11 cellular contexts compared by ENCODE assay signal in the genomic region with DNA sequence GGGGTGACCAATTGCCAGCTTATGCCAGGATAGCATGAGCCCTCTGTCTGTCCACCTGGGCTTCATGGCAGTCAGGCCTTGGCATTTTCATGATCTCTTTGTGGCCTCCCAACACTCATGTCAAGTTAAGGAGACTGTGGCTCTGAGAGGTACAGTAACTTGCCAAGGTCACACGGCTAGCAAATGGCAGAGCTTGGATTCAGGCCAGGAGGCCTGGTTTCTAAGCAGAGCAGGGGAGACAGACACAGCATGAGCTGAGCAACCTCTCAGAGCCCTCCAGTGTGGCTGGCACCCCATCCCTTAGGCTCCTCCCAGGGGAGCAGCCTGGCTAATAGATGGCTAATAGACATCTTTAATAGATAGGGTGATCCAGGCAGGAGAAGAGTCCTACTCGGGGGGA. TPM values are rescaled to one million over a fixed set of nuclear protein-coding genes. Genes with fewer than 3 reads are reported as not detected.
DNase-seq lines count a peak whose midpoint lies in the region; ATAC-seq, FAIRE-seq and TF ChIP-seq lines count a peak whose summit lies in the region.
"Had no signal": no experiment of that assay in that cellular context is flagged by ENCODE, and none has a peak within 500 bp of the region (broad histone marks: within the 10 kb centered on the region; RNA-seq: fewer than 3 reads in every experiment).

No MANE protein-coding gene starts in this region.

- peak overlapping the region; percentile 93 for H3K4me2 ChIP-seq in A549
- peak overlapping the region; percentile 66 for H3K4me2 ChIP-seq in osteoblast (ENCODE audit: insufficient read depth, low read length)

- H3K4me1 ChIP-seq in A549 = peaks cover 57% of the 10 kb centered on the region
- H3K4me1 ChIP-seq in Peyer's patch = peaks cover 0 to 49% (median 0%) of the 10 kb centered on the region in 4 donors
- H3K4me1 ChIP-seq in osteoblast (ENCODE audit: insufficient read depth, low read length) = peaks cover 63% of the 10 kb centered on the region
- peaks cover 46% of the 10 kb centered on the region for H3K4me1 ChIP-seq in A673 (ENCODE audit: insufficient read depth, low read length, poor library complexity, severe bottlenecking)

- no peak for DNase-seq in A549 (ENCODE audit: low read depth in 1 of 2, low spot score in 1 of 2)
- DNase-seq in Peyer's patch = peak in 1 of 3 donors; percentile 22
- DNase-seq in fibroblast of villous mesenchyme (ENCODE audit: low read depth) = no peak
- no peak for DNase-seq in osteoblast (ENCODE audit: insufficient read length, low spot score, missing footprints)
- DNase-seq in stimulated activated CD4-positive, alpha-beta T cell treated with anti-CD3 and anti-CD28 coated beads, Interleukin-15, amount 100 ng/mL, for 24 hours = no peak
- DNase-seq in NCI-H524 treated with DMSO at 0.1 percent for 48 hours (lab: John Stamatoyannopoulos, UW) = no peak
- DNase-seq in activated CD8-positive, alpha-beta T cell treated with anti-CD3 and anti-CD28 coated beads, Interleukin-2, amount 10 ng/mL, durations not matched to agents 7 days and 5 days = no peak
- no peak for DNase-seq in A673 (ENCODE audit: low spot score)
- DNase-seq: activated gamma-delta T cell treated with Interleukin-2 at 50 U/mL for 16 hours; effector memory CD4-positive, alpha-beta T cell had no signal

- H3K9me3 ChIP-seq in A549 = no peaks in the 10 kb centered on the region
- no peaks in the 10 kb centered on the region for H3K9me3 ChIP-seq in Peyer's patch
- no peaks in the 10 kb centered on the region for H3K9me3 ChIP-seq in osteoblast (ENCODE audit: low read depth, low read length)
- no peaks in the 10 kb centered on the region for H3K9me3 ChIP-seq in A673 (ENCODE audit: low read depth, low read length, poor library complexity, severe bottlenecking)

- H3K9me3 Mint-ChIP-seq in activated CD8-positive, alpha-beta T cell treated with anti-CD3 and anti-CD28 coated beads, Interleukin-2, amount 10 ng/mL, durations not matched to agents 7 days and 5 days (ENCODE audit: insufficient read depth) = no peaks in the 10 kb centered on the region

- TF ChIP-seq CTCF in A549 (IDR thresholded peaks at IDR 0.05) = no peak
- TF ChIP-seq CTCF in Peyer's patch (IDR thresholded peaks at IDR 0.05) = no peak
- TF ChIP-seq CTCF in fibroblast of villous mesenchyme (IDR thresholded peaks at IDR 0.05; ENCODE audit: insufficient read depth, low read depth, low read length) = no peak
- no peak for TF ChIP-seq CTCF in osteoblast (IDR thresholded peaks at IDR 0.05; ENCODE audit: extremely low read depth, low read depth, low read length)
- TF ChIP-seq CTCF in A673 (conservative IDR thresholded peaks at IDR 0.05; ENCODE audit: low read depth, low read length) = no peak

- no peaks in the 10 kb centered on the region for H3K27me3 Mint-ChIP-seq in activated CD8-positive, alpha-beta T cell treated with anti-CD3 and anti-CD28 coated beads, Interleukin-2, amount 10 ng/mL, durations not matched to agents 7 days and 5 days (ENCODE audit: low read depth)

- no peak for ATAC-seq in A549
- ATAC-seq in activated CD8-positive, alpha-beta T cell treated with anti-CD3 and anti-CD28 coated beads, Interleukin-2, amount 10 ng/mL, durations not matched to agents 7 days and 5 days = no peak
- ATAC-seq: sciatic nerve had no signal

- CTCF ChIA-PET in A549 (lab: Yijun Ruan, JAX) = interaction anchor here (0.7 to 10.6 kb wide), 7 partner anchors 12 to 186 kb away, joined by 3 to 143 read pairs (median 6); a partner anchor contains a TSS
- CTCF ChIA-PET in activated CD8-positive, alpha-beta T cell treated with anti-CD3 and anti-CD28 coated beads, Interleukin-2, amount 10 ng/mL, durations not matched to agents 7 days and 5 days (lab: Charles Lee) = interaction anchor here (1.2 to 1.7 kb wide), 2 partner anchors 11 to 185 kb away, joined by 3 read pairs; no protein-coding TSS in a partner anchor
- CTCF ChIA-PET in A673 (lab: Charles Lee) = no interaction called here

- peak overlapping the region; percentile 95 to 96 for H3K27ac ChIP-seq in A549
- H3K27ac ChIP-seq in Peyer's patch = peak overlapping the region in 3 of 4 donors; percentile 50 to 83 (median 51)
- H3K27ac ChIP-seq in osteoblast (ENCODE audit: low read depth, low read length) = peak overlapping the region; percentile 79
- no peak overlapping the region for H3K27ac ChIP-seq in A673 (ENCODE audit: low read depth, low read length, poor library complexity, severe bottlenecking)

- 17% methylated on average over 2 of the region's 2 CpGs for WGBS in A549 (ENCODE audit: missing lambda C conversion rate)

- no peak overlapping the region for H2AFZ ChIP-seq in osteoblast (ENCODE audit: low read length)

- H3K27me3 ChIP-seq in Peyer's patch (no peaks in the 10 kb centered on the region), osteoblast (ENCODE audit: insufficient read depth, low read length) (no peaks in the 10 kb centered on the region), A673 (replicated peaks; ENCODE audit: insufficient read depth, low read depth, low read length, poor library complexity) (no peaks in the 10 kb centered on the region)

- H3K79me2 ChIP-seq in osteoblast (ENCODE audit: insufficient read depth, low read length) = peaks cover 12% of the 10 kb centered on the region

- intact Hi-C loops in A673 (cut with micrococcal nuclease; ENCODE audit: unreplicated experiment) = no loop called here

- no peak for TF ChIP-seq RAD21 in A549 (conservative IDR thresholded peaks at IDR 0.05 in 1 of 2, IDR thresholded peaks at IDR 0.05 in 1 of 2)

- no peak overlapping the region for H3K4me3 ChIP-seq in A549
- no peak overlapping the region for H3K4me3 ChIP-seq in Peyer's patch
- peak overlapping the region; percentile 19 for H3K4me3 ChIP-seq in fibroblast of villous mesenchyme (ENCODE audit: low read depth, low read length)
- H3K4me3 ChIP-seq in osteoblast (ENCODE audit: insufficient read depth, low read length) = no peak overlapping the region
- no peak overlapping the region for H3K4me3 ChIP-seq in A673 (ENCODE audit: low read depth, low read length, poor library complexity, severe bottlenecking)

- no peaks in the 10 kb centered on the region for H3K36me3 Mint-ChIP-seq in activated CD8-positive, alpha-beta T cell treated with anti-CD3 and anti-CD28 coated beads, Interleukin-2, amount 10 ng/mL, durations not matched to agents 7 days and 5 days (ENCODE audit: low read depth)

- TF ChIP-seq POLR2A in A549 (IDR thresholded peaks at IDR 0.05; ENCODE audit: low read length) (no peak), Peyer's patch (IDR thresholded peaks at IDR 0.05) (no peak)

- peaks cover 0 to 18% (median 0%) of the 10 kb centered on the region in 3 donors for H3K36me3 ChIP-seq in Peyer's patch
- H3K36me3 ChIP-seq in osteoblast (ENCODE audit: insufficient read depth, low read length) = peaks cover 12% of the 10 kb centered on the region
- no peaks in the 10 kb centered on the region for H3K36me3 ChIP-seq in A673 (ENCODE audit: insufficient read depth, low read length, poor library complexity, severe bottlenecking)

- POLR2A ChIA-PET in A549 (lab: Yijun Ruan, JAX) (interaction anchor here (1.4 kb wide), 1 partner anchor 11 kb away, joined by 4 read pairs; no protein-coding TSS in a partner anchor), A673 (lab: Charles Lee; ENCODE audit: low non-redundant PET) (no interaction called here)
- POLR2A ChIA-PET in activated CD8-positive, alpha-beta T cell treated with anti-CD3 and anti-CD28 coated beads, Interleukin-2, amount 10 ng/mL, durations not matched to agents 7 days and 5 days (lab: Charles Lee) = no interaction called here

- BruUV-seq in A673 (replicated peaks; lab: Mats Ljungman, UMichigan) = no TSS peak

- peaks cover 3% of the 10 kb centered on the region for H4K20me1 ChIP-seq in osteoblast (ENCODE audit: insufficient read depth, low read length)

- no peak for FAIRE-seq in A549 (lab: Jason Lieb, UNC)

- H3K27ac Mint-ChIP-seq in activated CD8-positive, alpha-beta T cell treated with anti-CD3 and anti-CD28 coated beads, Interleukin-2, amount 10 ng/mL, durations not matched to agents 7 days and 5 days = no peak overlapping the region

- H3K4me1 Mint-ChIP-seq in activated CD8-positive, alpha-beta T cell treated with anti-CD3 and anti-CD28 coated beads, Interleukin-2, amount 10 ng/mL, durations not matched to agents 7 days and 5 days (ENCODE audit: low read depth) = no peaks in the 10 kb centered on the region

- no peak for TF ChIP-seq EP300 in A549 (IDR thresholded peaks at IDR 0.05)

- no peak overlapping the region for H3K4me3 Mint-ChIP-seq in activated CD8-positive, alpha-beta T cell treated with anti-CD3 and anti-CD28 coated beads, Interleukin-2, amount 10 ng/mL, durations not matched to agents 7 days and 5 days

RNA-seq across cellular contexts. Expression of a gene that starts 4.0 kb away (rescaled TPM):
- polyA plus RNA-seq in A549 (2011; rRNA removed) (13.7 and 20.7 TPM in 2 replicates), A549 (2017; fragmentation: RNase III; extraction: RNeasy Plus Mini Kit Qiagen cat#74134 plus additional on column Dnase treatment) (33.9 to 43.8 TPM (median 37.1 TPM) in 3 replicates)
- 12.2 and 15.7 TPM in 2 replicates for polyA plus RNA-seq in A549 (2012; cell fraction: cytosol; rRNA removed)
- 28.5 and 29.0 TPM in 2 replicates for polyA plus RNA-seq in A549 (2012; cell fraction: nucleus; rRNA removed)
- 51.4 and 51.7 TPM in 2 replicates for polyA minus RNA-seq in A549 (2011; rRNA and poly(A)+ RNA removed)
- total RNA-seq in Peyer's patch (10 to 100 TPM; 28.1 to 93.3 (median 75.8) TPM), fibroblast of villous mesenchyme (7.3 and 10.6 TPM in 2 replicates), osteoblast (2.7 and 4.0 TPM in 2 replicates), A673 (2021) (7.6 and 10.0 TPM in 2 replicates)
- under 1 TPM in 1 of 2 experiments, not detected in 1; 0.10 TPM for total RNA-seq in activated CD8-positive, alpha-beta T cell treated with anti-CD3 and anti-CD28 coated beads, Interleukin-2, amount 10 ng/mL, durations not matched to agents 7 days and 5 days

RNA-seq across cellular contexts. Expression of a gene that starts 16.6 kb away (rescaled TPM):
- polyA plus RNA-seq in A549 (2011; rRNA removed) (0.06 and 0.13 TPM in 2 replicates), A549 (2017; fragmentation: RNase III; extraction: RNeasy Plus Mini Kit Qiagen cat#74134 plus additional on column Dnase treatment) (0.07 to 0.12 TPM (median 0.09 TPM) in 3 replicates)
- 0.06 and 0.07 TPM in 2 replicates for polyA plus RNA-seq in A549 (2012; cell fraction: cytosol; rRNA removed)
- polyA plus RNA-seq in A549 (2012; cell fraction: nucleus; rRNA removed) = 0.04 and 0.18 TPM in 2 replicates
- polyA minus RNA-seq in A549 (2011; rRNA and poly(A)+ RNA removed) = 0.04 TPM in 1 of 2 replicates, not detected in the other
- total RNA-seq in Peyer's patch (under 1 TPM in 1 of 4 donors, not detected in 3; 0.54 TPM), fibroblast of villous mesenchyme (under 0.01 TPM in 2 replicates), osteoblast (under 0.01 TPM in 1 of 2 replicates, not detected in the other), A673 (2021) (2.4 and 2.7 TPM in 2 replicates)
- total RNA-seq in activated CD8-positive, alpha-beta T cell treated with anti-CD3 and anti-CD28 coated beads, Interleukin-2, amount 10 ng/mL, durations not matched to agents 7 days and 5 days = not detected

RNA-seq across cellular contexts. Expression of a gene that starts 56.4 kb away (rescaled TPM):
- polyA plus RNA-seq in A549 (2011; rRNA removed) = 65.3 and 75.7 TPM in 2 replicates
- 27.5 and 29.7 TPM in 2 replicates for polyA plus RNA-seq in A549 (2012; cell fraction: cytosol; rRNA removed)
- polyA plus RNA-seq in A549 (2012; cell fraction: nucleus; rRNA removed) = 27.9 and 50.2 TPM in 2 replicates
- 37.6 to 42.2 TPM (median 41.2 TPM) in 3 replicates for polyA plus RNA-seq in A549 (2017; fragmentation: RNase III; extraction: RNeasy Plus Mini Kit Qiagen cat#74134 plus additional on column Dnase treatment)
- 29.9 and 45.4 TPM in 2 replicates for polyA minus RNA-seq in A549 (2011; rRNA and poly(A)+ RNA removed)
- total RNA-seq in Peyer's patch = 10 to 100 TPM; 35.1 to 53.6 (median 44.0) TPM
- total RNA-seq in fibroblast of villous mesenchyme = 18.7 and 29.8 TPM in 2 replicates
- 27.1 and 29.2 TPM in 2 replicates for total RNA-seq in osteoblast
- total RNA-seq in activated CD8-positive, alpha-beta T cell treated with anti-CD3 and anti-CD28 coated beads, Interleukin-2, amount 10 ng/mL, durations not matched to agents 7 days and 5 days = 10 to 100 TPM; 64.0 to 65.2 TPM
- 58.7 and 66.8 TPM in 2 replicates for total RNA-seq in A673 (2021)
